Comparison of ENCODE assay signal across 15 cellular contexts in genomic region chr13:99987180-99988047, GRCh38. TPM values are rescaled to one million over a fixed set of nuclear protein-coding genes. Genes with fewer than 3 reads are reported as not detected.
DNase-seq lines count a peak whose midpoint lies in the region.
"Had no signal": no experiment of that assay in that cellular context is flagged by ENCODE, and none has a peak within 500 bp of the region (broad histone marks: within the 10 kb centered on the region; RNA-seq: fewer than 3 reads in every experiment).

No MANE protein-coding gene starts in this region.

- H4K8ac ChIP-seq in trophoblast cell (ENCODE audit: low read depth, low read length): no peak overlapping the region

- H3K4ac ChIP-seq in trophoblast cell (ENCODE audit: low read depth, low read length): no peak overlapping the region

- H3K36me3 ChIP-seq in neuron (ENCODE audit: insufficient read depth, low read length) (peaks cover 51% of the 10 kb centered on the region), trophoblast cell (ENCODE audit: control insufficient read depth in 1 of 2, insufficient read depth in 2 of 2, low read length in 2 of 2) (no peaks in the 10 kb centered on the region)
- H3K36me3 ChIP-seq: HAP-1, vagina had no signal

- no peak overlapping the region for H3K14ac ChIP-seq in trophoblast cell (ENCODE audit: low read length)

- peaks cover 34% of the 10 kb centered on the region for H3K4me1 ChIP-seq in neuron (ENCODE audit: insufficient read depth, low read length)
- peaks cover 0 to 3% of the 10 kb centered on the region in 2 experiments for H3K4me1 ChIP-seq in trophoblast cell (ENCODE audit: control insufficient read depth in 1 of 2, insufficient read depth in 2 of 2, low read length in 2 of 2)

- no peak overlapping the region for H3K23ac ChIP-seq in trophoblast cell (ENCODE audit: low read length)

- no peak overlapping the region for H3K18ac ChIP-seq in trophoblast cell (ENCODE audit: low read length)

- H3K9ac ChIP-seq in trophoblast cell (ENCODE audit: low read length): no peak overlapping the region

- H4K91ac ChIP-seq in trophoblast cell (ENCODE audit: low read depth, low read length): no peak overlapping the region

- H3K79me1 ChIP-seq in trophoblast cell (ENCODE audit: low read length): no peaks in the 10 kb centered on the region

- H3K4me3 ChIP-seq in neuron (ENCODE audit: low read length) (peak overlapping the region; percentile 85), trophoblast cell (ENCODE audit: low read depth, low read length) (no peak overlapping the region)
- H3K4me3 ChIP-seq: HAP-1, vagina had no signal

- DNase-seq in NCI-H2227 (lab: John Stamatoyannopoulos, UW; ENCODE audit: unreplicated experiment) (peak; percentile 46), NCI-H2227 treated with DMSO at 0.1 percent for 48 hours (lab: John Stamatoyannopoulos, UW) (no peak), NCI-H146 (lab: John Stamatoyannopoulos, UW) (peak; percentile 84), ecto neural progenitor cell (ENCODE audit: low spot score) (peak; percentile 70), trophoblast cell (no peak), foreskin melanocyte (no peak), activated gamma-delta T cell (lab: John Stamatoyannopoulos, UW) (no peak)
- DNase-seq: activated CD8-positive, alpha-beta T cell treated with anti-CD3 and anti-CD28 coated beads, Interleukin-2, amount 10 ng/mL, durations not matched to agents 7 days and 5 days; activated naive CD8-positive, alpha-beta T cell treated with anti-CD3 and anti-CD28 coated beads for 36 hours; left cardiac atrium; PC-3; stimulated activated CD4-positive, alpha-beta T cell treated with anti-CD3 and anti-CD28 coated beads, Interleukin-15, amount 100 ng/mL, for 24 hours had no signal

- H3K9me3 ChIP-seq in neuron (ENCODE audit: low read length): no peaks in the 10 kb centered on the region
- H3K9me3 ChIP-seq in trophoblast cell (ENCODE audit: insufficient read depth, low read depth, low read length): peaks cover 11% of the 10 kb centered on the region
- H3K9me3 ChIP-seq: HAP-1, vagina had no signal

- no peak overlapping the region for H2BK5ac ChIP-seq in trophoblast cell (ENCODE audit: low read depth, low read length, poor library complexity)

- no peak overlapping the region for H3K27ac ChIP-seq in trophoblast cell (ENCODE audit: low read depth, low read length)
- H3K27ac ChIP-seq: vagina had no signal

- no peaks in the 10 kb centered on the region for H3K79me2 ChIP-seq in trophoblast cell (ENCODE audit: control insufficient read depth, insufficient read depth, low read length, poor library complexity)

- no CpG with 5 or more reads among the region's 23 CpGs for WGBS in trophoblast cell (ENCODE audit: extremely low coverage, insufficient coverage, insufficient read length)

- H2BK12ac ChIP-seq in trophoblast cell (ENCODE audit: low read length): no peak overlapping the region

- H2AK5ac ChIP-seq in trophoblast cell (ENCODE audit: low read length): no peak overlapping the region

- H3K4me2 ChIP-seq in trophoblast cell (ENCODE audit: low read length): no peak overlapping the region

- H4K12ac ChIP-seq in trophoblast cell (ENCODE audit: low read depth, low read length): no peak overlapping the region

- no peak overlapping the region for H2BK120ac ChIP-seq in trophoblast cell (ENCODE audit: insufficient read depth, low read length, poor library complexity)

- H2AFZ ChIP-seq in neuron (ENCODE audit: low read depth, low read length): no peak overlapping the region
- H2AFZ ChIP-seq in trophoblast cell (ENCODE audit: insufficient read depth, low read length, poor library complexity): no peak overlapping the region

- H3K27me3 ChIP-seq in neuron (ENCODE audit: insufficient read depth, low read length) (no peaks in the 10 kb centered on the region), trophoblast cell (ENCODE audit: insufficient read depth, low read length) (peaks cover 92% of the 10 kb centered on the region)

RNA-seq across cellular contexts. Expression of gene ZIC2, which starts 5.8 kb away (rescaled TPM):
- polyA plus RNA-seq in trophoblast cell (2013): 0.05 and 0.07 TPM in 2 replicates

RNA-seq across cellular contexts. Expression of gene ZIC5, which starts 15.8 kb away (rescaled TPM):
- 0.01 TPM in 1 of 2 replicates, not detected in the other for polyA plus RNA-seq in trophoblast cell (2013)

Comparison
In these comparisons a context has a peak if more than half of its experiments do, and no peak if none do; other contexts are left out.
1. DNase-seq: peak in NCI-H2227 (single experiment), NCI-H146 (single experiment) and ecto neural progenitor cell (single experiment); none in NCI-H2227 treated with DMSO at 0.1 percent for 48 hours (single experiment), trophoblast cell (0 of 2), foreskin melanocyte (single experiment) and activated gamma-delta T cell (single experiment).